16 cellular contexts compared by ENCODE assay signal in genomic region chr1:106924360-106924759, GRCh38.
DNase-seq lines count a peak whose midpoint lies in the region; ATAC-seq and TF ChIP-seq lines count a peak whose summit lies in the region.
"Had no signal": no experiment of that assay in that cellular context is flagged by ENCODE, and none has a peak within 500 bp of the region (broad histone marks: within the 10 kb centered on the region; RNA-seq: fewer than 3 reads in every experiment).

No MANE protein-coding gene starts in this region.

- no peak overlapping the region for H3K56ac ChIP-seq in mesendoderm (ENCODE audit: low read length)

- TF ChIP-seq CTCF in esophagus muscularis mucosa (IDR thresholded peaks at IDR 0.05): no peak
- no peak for TF ChIP-seq CTCF in breast epithelium (IDR thresholded peaks at IDR 0.05)
- TF ChIP-seq CTCF in suprapubic skin (IDR thresholded peaks at IDR 0.05): no peak

- no peak overlapping the region for H3K23ac ChIP-seq in mesendoderm (ENCODE audit: low read length)

- no peaks in the 10 kb centered on the region for H3K79me2 ChIP-seq in mesendoderm (ENCODE audit: control insufficient read depth, insufficient read depth, low read length)

- H2BK120ac ChIP-seq in mesendoderm (ENCODE audit: low read depth, low read length): no peak overlapping the region

- H3K27me3 ChIP-seq in esophagus muscularis mucosa: no peaks in the 10 kb centered on the region
- no peaks in the 10 kb centered on the region for H3K27me3 ChIP-seq in mesendoderm (ENCODE audit: insufficient read depth, low read length, poor library complexity)
- no peaks in the 10 kb centered on the region for H3K27me3 ChIP-seq in breast epithelium
- no peaks in the 10 kb centered on the region for H3K27me3 ChIP-seq in suprapubic skin
- H3K27me3 ChIP-seq: BLaER1, gastroesophageal sphincter had no signal

- H4K8ac ChIP-seq in mesendoderm (ENCODE audit: low read depth, low read length): no peak overlapping the region

- H3K9me3 ChIP-seq in esophagus muscularis mucosa: no peaks in the 10 kb centered on the region
- H3K9me3 ChIP-seq in breast epithelium: no peaks in the 10 kb centered on the region
- no peaks in the 10 kb centered on the region for H3K9me3 ChIP-seq in suprapubic skin
- H3K9me3 ChIP-seq: BLaER1, gastroesophageal sphincter had no signal

- no peak overlapping the region for H2BK5ac ChIP-seq in mesendoderm (ENCODE audit: low read length)

- H3K36me3 ChIP-seq in esophagus muscularis mucosa: no peaks in the 10 kb centered on the region
- no peaks in the 10 kb centered on the region for H3K36me3 ChIP-seq in mesendoderm (ENCODE audit: control insufficient read depth, insufficient read depth, low read length)
- no peaks in the 10 kb centered on the region for H3K36me3 ChIP-seq in breast epithelium
- no peaks in the 10 kb centered on the region for H3K36me3 ChIP-seq in suprapubic skin
- H3K36me3 ChIP-seq: BLaER1, gastroesophageal sphincter had no signal

- no peak for ATAC-seq in GM21528 (IDR thresholded peaks at IDR 0.05; ENCODE audit: low FRiP score, unreplicated experiment)
- ATAC-seq: gastroesophageal sphincter; stimulated activated naive CD8-positive, alpha-beta T cell treated with anti-CD3 and anti-CD28 coated beads, Interleukin-15, Interleukin-2, amounts not matched to agents 100 U/mL and 50 U/mL, for 24 hours had no signal

- H2AK5ac ChIP-seq in mesendoderm (ENCODE audit: low read length): no peak overlapping the region

- no peak overlapping the region for H3K9ac ChIP-seq in mesendoderm (ENCODE audit: low read length)
- H3K9ac ChIP-seq: BLaER1 had no signal

- no peak overlapping the region for H2BK15ac ChIP-seq in mesendoderm (replicated peaks; ENCODE audit: low read depth)

- H3K27ac ChIP-seq in esophagus muscularis mucosa (replicated peaks in 1 of 4) (no peak overlapping the region), mesendoderm (ENCODE audit: low read depth, low read length) (no peak overlapping the region), breast epithelium (no peak overlapping the region), suprapubic skin (no peak overlapping the region)
- H3K27ac ChIP-seq: BLaER1, coronary artery, gastroesophageal sphincter had no signal

- no peak overlapping the region for H3K4ac ChIP-seq in mesendoderm (ENCODE audit: low read depth, low read length)

- H3K4me1 ChIP-seq in esophagus muscularis mucosa (peaks cover 0 to 24% (median 13%) of the 10 kb centered on the region in 4 donors), mesendoderm (ENCODE audit: control insufficient read depth, low read depth, low read length) (no peaks in the 10 kb centered on the region), breast epithelium (no peaks in the 10 kb centered on the region), suprapubic skin (no peaks in the 10 kb centered on the region)
- H3K4me1 ChIP-seq: BLaER1, gastroesophageal sphincter had no signal

- no peaks in the 10 kb centered on the region for H3K79me1 ChIP-seq in mesendoderm (ENCODE audit: low read length)

- TF ChIP-seq POLR2A in esophagus muscularis mucosa (IDR thresholded peaks at IDR 0.05; ENCODE audit: low read depth) (no peak), breast epithelium (IDR thresholded peaks at IDR 0.05) (no peak), suprapubic skin (IDR thresholded peaks at IDR 0.05) (no peak)

- no peak overlapping the region for H3K18ac ChIP-seq in mesendoderm (ENCODE audit: low read length)

- WGBS in esophagus muscularis mucosa: 38% methylated on average over 5 of the region's 5 CpGs
- no CpG with 5 or more reads among the region's 5 CpGs for WGBS in mesendoderm (ENCODE audit: extremely low coverage, insufficient coverage, low lambda C conversion rate)
- WGBS in suprapubic skin: 78% methylated on average over 5 of the region's 5 CpGs

- peak overlapping the region in 3 of 4 donors; percentile 1 to 18 (median 16) for H3K4me3 ChIP-seq in esophagus muscularis mucosa
- H3K4me3 ChIP-seq in mesendoderm (ENCODE audit: low read length): no peak overlapping the region
- no peak overlapping the region for H3K4me3 ChIP-seq in breast epithelium
- no peak overlapping the region for H3K4me3 ChIP-seq in suprapubic skin
- H3K4me3 ChIP-seq: BLaER1, coronary artery, gastroesophageal sphincter, lung had no signal

- H3K4me2 ChIP-seq in mesendoderm (ENCODE audit: low read length): no peak overlapping the region
- H3K4me2 ChIP-seq: BLaER1 had no signal

- TF ChIP-seq EP300 in esophagus muscularis mucosa (IDR thresholded peaks at IDR 0.05): no peak
- no peak for TF ChIP-seq EP300 in suprapubic skin (IDR thresholded peaks at IDR 0.05)

- intact Hi-C loops in esophagus muscularis mucosa (cut with DNase I): no loop called here
- intact Hi-C loops in breast epithelium (cut with DNase I; ENCODE audit: low total_unique reads): no loop called here

- DNase-seq in Ammon's horn (ENCODE audit: low spot score) (peak; percentile 10), NCI-H460 (ENCODE audit: extremely low read depth, low read depth) (peak; percentile 7), esophagus muscularis mucosa (ENCODE audit: extremely low spot score) (no peak), mesendoderm (peak; percentile 93), breast epithelium (ENCODE audit: low spot score in 2 of 2) (no peak), NK-92 (lab: John Stamatoyannopoulos, UW; ENCODE audit: unreplicated experiment) (no peak), suprapubic skin (ENCODE audit: low spot score in 2 of 2) (no peak)
- DNase-seq: GF-D8; NCI-H2171 treated with DMSO at 0.1 percent for 48 hours; stimulated activated CD4-positive, alpha-beta T cell treated with anti-CD3 and anti-CD28 coated beads, Interleukin-4, amount 100 ng/mL, for 1 hour; stimulated activated naive CD8-positive, alpha-beta T cell treated with anti-CD3 and anti-CD28 coated beads, Interleukin-15, Interleukin-2, amounts not matched to agents 100 U/mL and 50 U/mL, for 24 hours had no signal

- no peak overlapping the region for H4K5ac ChIP-seq in mesendoderm (ENCODE audit: low read length)

Comparison
In these comparisons a context has a peak if more than half of its experiments do, and no peak if none do; other contexts are left out.
1. DNase-seq: peak in Ammon's horn (single experiment), NCI-H460 (single experiment) and mesendoderm (single experiment); none in esophagus muscularis mucosa (single experiment), breast epithelium (0 of 2), NK-92 (single experiment) and suprapubic skin (0 of 2).
2. H3K4me3 ChIP-seq: peak in esophagus muscularis mucosa (3 of 4); none in mesendoderm (single experiment), breast epithelium (0 of 3) and suprapubic skin (single experiment).